ENCODE assay signal across 26 cellular contexts in genomic region chr1:85223334-85223733, GRCh38. TPM values are rescaled to one million over a fixed set of nuclear protein-coding genes. Genes with fewer than 3 reads are reported as not detected.
DNase-seq lines count a peak whose midpoint lies in the region; ATAC-seq and TF ChIP-seq lines count a peak whose summit lies in the region.
"Had no signal": no experiment of that assay in that cellular context is flagged by ENCODE, and none has a peak within 500 bp of the region (broad histone marks: within the 10 kb centered on the region; RNA-seq: fewer than 3 reads in every experiment).

No MANE protein-coding gene starts in this region.

- no peaks in the 10 kb centered on the region for H3K36me3 ChIP-seq in left ventricle myocardium inferior
- no peaks in the 10 kb centered on the region for H3K36me3 ChIP-seq in heart left ventricle
- H3K36me3 ChIP-seq in esophagus muscularis mucosa = no peaks in the 10 kb centered on the region
- H3K36me3 ChIP-seq: BE2C, SJCRH30 had no signal

- H3K4me3 Mint-ChIP-seq in progenitor cell of endocrine pancreas (ENCODE audit: low read depth) = peak overlapping the region; percentile 20
- H3K4me3 Mint-ChIP-seq: CD14-positive monocyte; CD8-positive, alpha-beta memory T cell had no signal

- no peak for TF ChIP-seq EP300 in esophagus muscularis mucosa (IDR thresholded peaks at IDR 0.05)

- DNase-seq in left ventricle myocardium inferior (no peak), heart left ventricle (no peak), esophagus muscularis mucosa (ENCODE audit: extremely low spot score) (no peak), progenitor cell of endocrine pancreas (ENCODE audit: low spot score, unreplicated experiment) (no peak), NCI-H2081 treated with DMSO at 0.1 percent for 48 hours (lab: John Stamatoyannopoulos, UW) (no peak), NCI-H446 (lab: John Stamatoyannopoulos, UW) (no peak)
- DNase-seq: 8988T; ACHN; BE2C; CD8-positive, alpha-beta memory T cell; DMS153; DND-41; Kasumi-1; NCI-H1092 treated with DMSO at 0.1 percent for 48 hours; NCI-H1436; NCI-H187; NCI-H2171 treated with DMSO at 0.1 percent for 48 hours; NCI-H524 treated with DMSO at 0.1 percent for 48 hours; NCI-H774; NK-92 treated with Interleukin-12 subunit alpha and Interleukin-12 subunit beta, amount 100 ng/mL, for 24 hours; PC-3; SJCRH30 had no signal

- H3K36me3 Mint-ChIP-seq in progenitor cell of endocrine pancreas (ENCODE audit: insufficient read depth) = no peaks in the 10 kb centered on the region
- H3K36me3 Mint-ChIP-seq: CD14-positive monocyte; CD8-positive, alpha-beta memory T cell had no signal

- H3K9me3 ChIP-seq in left ventricle myocardium inferior (replicated peaks) (no peaks in the 10 kb centered on the region), heart left ventricle (no peaks in the 10 kb centered on the region), esophagus muscularis mucosa (no peaks in the 10 kb centered on the region)
- H3K9me3 ChIP-seq: BE2C, SJCRH30 had no signal

- no peak overlapping the region for H3K4me3 ChIP-seq in left ventricle myocardium inferior
- no peak overlapping the region for H3K4me3 ChIP-seq in heart left ventricle
- H3K4me3 ChIP-seq in esophagus muscularis mucosa = no peak overlapping the region
- H3K4me3 ChIP-seq: SJCRH30 had no signal

- H3K4me1 Mint-ChIP-seq in progenitor cell of endocrine pancreas (ENCODE audit: low read depth) = peaks cover 62% of the 10 kb centered on the region
- H3K4me1 Mint-ChIP-seq: CD14-positive monocyte; CD8-positive, alpha-beta memory T cell had no signal

- no peak for TF ChIP-seq CTCF in left ventricle myocardium inferior (IDR thresholded peaks at IDR 0.05; ENCODE audit: borderline replicate concordance)
- TF ChIP-seq CTCF in heart left ventricle (IDR thresholded peaks at IDR 0.05) = no peak
- no peak for TF ChIP-seq CTCF in esophagus muscularis mucosa (IDR thresholded peaks at IDR 0.05)
- TF ChIP-seq CTCF in progenitor cell of endocrine pancreas (IDR thresholded peaks at IDR 0.05; ENCODE audit: unreplicated experiment) = no peak

- H3K27ac ChIP-seq in left ventricle myocardium inferior (replicated peaks) (peak overlapping the region; percentile 84), heart left ventricle (peak overlapping the region in 1 of 12 donors; percentile 76), esophagus muscularis mucosa (replicated peaks in 1 of 4) (peak overlapping the region; percentile 36 to 78 (median 74))
- H3K27ac ChIP-seq: SJCRH30 had no signal

- TF ChIP-seq POLR2A in heart left ventricle (IDR thresholded peaks at IDR 0.05) (no peak), esophagus muscularis mucosa (IDR thresholded peaks at IDR 0.05; ENCODE audit: low read depth) (no peak)

- intact Hi-C loops in left ventricle myocardium inferior (cut with micrococcal nuclease) (no loop called here), heart left ventricle (cut with DNase I) (no loop called here), esophagus muscularis mucosa (cut with DNase I) (no loop called here)

- ATAC-seq in heart left ventricle (no peak), esophagus mucosa (no peak)
- ATAC-seq: HCT116, PC-3, Right ventricle myocardium inferior had no signal

- H3K4me1 ChIP-seq in left ventricle myocardium inferior = peaks cover 28% of the 10 kb centered on the region
- peaks cover 0 to 25% (median 13%) of the 10 kb centered on the region in 12 donors for H3K4me1 ChIP-seq in heart left ventricle
- peaks cover 15 to 79% (median 67%) of the 10 kb centered on the region in 4 donors for H3K4me1 ChIP-seq in esophagus muscularis mucosa
- H3K4me1 ChIP-seq: BE2C had no signal

- H3K27me3 Mint-ChIP-seq in progenitor cell of endocrine pancreas = no peaks in the 10 kb centered on the region

- 68 to 78% (median 75%) methylated on average over 5 of the region's 5 CpGs for WGBS in heart left ventricle, 4 donors
- 71% methylated on average over 5 of the region's 5 CpGs for WGBS in esophagus muscularis mucosa

- H3K9me3 Mint-ChIP-seq in progenitor cell of endocrine pancreas (ENCODE audit: low read depth) = peaks cover 7% of the 10 kb centered on the region
- H3K9me3 Mint-ChIP-seq: CD8-positive, alpha-beta memory T cell had no signal

- peak overlapping the region; percentile 93 for H3K27ac Mint-ChIP-seq in progenitor cell of endocrine pancreas
- H3K27ac Mint-ChIP-seq: CD14-positive monocyte; CD8-positive, alpha-beta memory T cell had no signal

- H3K27me3 ChIP-seq in left ventricle myocardium inferior (ENCODE audit: low read depth) = no peaks in the 10 kb centered on the region
- peaks cover 0 to 4% (median 0%) of the 10 kb centered on the region in 9 donors for H3K27me3 ChIP-seq in heart left ventricle
- no peaks in the 10 kb centered on the region for H3K27me3 ChIP-seq in esophagus muscularis mucosa
- H3K27me3 ChIP-seq: SJCRH30 had no signal

RNA-seq across cellular contexts. Expression of gene SYDE2, which starts 22.5 kb away (rescaled TPM):
- total RNA-seq in left ventricle myocardium inferior (21.4 TPM), heart left ventricle (10 to 100 TPM; 15.1 to 25.8 (median 23.0) TPM), esophagus muscularis mucosa (100 to 1,000 TPM in 2 of 4 donors, 10 to 100 TPM in 2; 75.5 to 119 (median 99.3) TPM), progenitor cell of endocrine pancreas (24.2 and 24.6 TPM in 2 replicates), esophagus mucosa (0.84 TPM)
- polyA plus RNA-seq in heart left ventricle = 1 to 10 TPM; 2.4 to 6.0 TPM
- polyA plus RNA-seq: CD14-positive monocyte had no signal

RNA-seq across cellular contexts. Expression of gene C1orf52, which starts 36.1 kb away (rescaled TPM):
- total RNA-seq in left ventricle myocardium inferior = 18.5 TPM
- 10 to 100 TPM; 11.4 to 23.2 (median 17.0) TPM for total RNA-seq in heart left ventricle
- polyA plus RNA-seq in heart left ventricle = 10 to 100 TPM; 16.5 to 22.6 TPM
- total RNA-seq in esophagus muscularis mucosa = 10 to 100 TPM; 11.2 to 22.4 (median 15.4) TPM
- total RNA-seq in progenitor cell of endocrine pancreas = 41.0 and 42.2 TPM in 2 replicates
- 11.7 TPM for total RNA-seq in esophagus mucosa

RNA-seq across cellular contexts. Expression of gene BCL10, which starts 53.1 kb away (rescaled TPM):
- total RNA-seq in left ventricle myocardium inferior (7.8 TPM), heart left ventricle (10 to 100 TPM in 4 of 9 donors, 1 to 10 TPM in 5; 6.9 to 20.4 (median 8.7) TPM), esophagus muscularis mucosa (10 to 100 TPM in 2 of 4 donors, 1 to 10 TPM in 2; 8.7 to 15.1 (median 10.8) TPM), progenitor cell of endocrine pancreas (19.9 and 20.9 TPM in 2 replicates), esophagus mucosa (52.1 TPM)
- 1 to 10 TPM; 3.4 to 5.9 TPM for polyA plus RNA-seq in heart left ventricle
